In genomic region chr17:65785109-65785508, GRCh38 we compare ENCODE assay signal across 9 cellular contexts.
DNase-seq lines count a peak whose midpoint lies in the region; ATAC-seq and TF ChIP-seq lines count a peak whose summit lies in the region.
"Had no signal": no experiment of that assay in that cellular context is flagged by ENCODE, and none has a peak within 500 bp of the region (broad histone marks: within the 10 kb centered on the region; RNA-seq: fewer than 3 reads in every experiment).

No MANE protein-coding gene starts in this region.

- H4K20me1 ChIP-seq in SK-N-SH (ENCODE audit: insufficient read depth) = no peaks in the 10 kb centered on the region

- no peaks in the 10 kb centered on the region for H3K36me3 Mint-ChIP-seq in effector memory CD8-positive, alpha-beta T cell (ENCODE audit: insufficient read depth)

- H3K4me3 Mint-ChIP-seq in effector memory CD8-positive, alpha-beta T cell = no peak overlapping the region

- H3K36me3 ChIP-seq in SK-N-SH (replicated peaks in 1 of 2; ENCODE audit: control insufficient read depth in 1 of 2, insufficient read depth in 2 of 2, low read length in 1 of 2) = no peaks in the 10 kb centered on the region
- no peaks in the 10 kb centered on the region for H3K36me3 ChIP-seq in spleen

- peak; percentile 96 for DNase-seq in EL
- DNase-seq in SK-N-SH = no peak
- peak; percentile 91 for DNase-seq in fibroblast of villous mesenchyme (ENCODE audit: low read depth)
- peak; percentile 81 for DNase-seq in pulmonary artery endothelial cell (ENCODE audit: low read depth, low spot score)
- no peak for DNase-seq in spleen
- DNase-seq in effector memory CD8-positive, alpha-beta T cell = no peak
- DNase-seq in nucleus accumbens (lab: John Stamatoyannopoulos, UW) = no peak
- DNase-seq in stimulated activated CD4-positive, alpha-beta T cell treated with anti-CD3 and anti-CD28 coated beads, Interleukin-4, amount 100 ng/mL, for 1 hour = no peak
- DNase-seq: effector CD4-positive, alpha-beta T cell had no signal

- no peak for ATAC-seq in effector memory CD8-positive, alpha-beta T cell (replicated peaks)

- H3K27ac ChIP-seq in SK-N-SH (ENCODE audit: low read depth in 2 of 2, low read length in 1 of 2) (peak overlapping the region; percentile 61 to 94; a peak in 3 of 4 replicates), spleen (peak overlapping the region in 4 of 8 donors; percentile 7 to 47 (median 29))

- no peak overlapping the region for H3K4me3 ChIP-seq in SK-N-SH (ENCODE audit: low read depth in 2 of 2, low read length in 1 of 2)
- no peak overlapping the region for H3K4me3 ChIP-seq in fibroblast of villous mesenchyme (ENCODE audit: low read depth, low read length)
- no peak overlapping the region for H3K4me3 ChIP-seq in spleen

- peak overlapping the region; percentile 3; the same call in 1 of the 2 replicates for H3K9ac ChIP-seq in SK-N-SH

- POLR2A ChIA-PET in SK-N-SH (lab: Yijun Ruan, JAX) = no interaction called here

- peaks cover 0 to 17% of the 10 kb centered on the region in 2 donors for H3K27me3 Mint-ChIP-seq in effector memory CD8-positive, alpha-beta T cell

- H3K4me1 Mint-ChIP-seq in effector memory CD8-positive, alpha-beta T cell (ENCODE audit: low read depth in 2 of 2) = no peaks in the 10 kb centered on the region

- H2AFZ ChIP-seq in SK-N-SH (ENCODE audit: low read depth) = peak overlapping the region; percentile 1; the same call in 1 of the 2 replicates

- TF ChIP-seq RAD21 in SK-N-SH (IDR thresholded peaks at IDR 0.05; ENCODE audit: low read length) = no peak

- CTCF ChIA-PET in SK-N-SH (lab: Yijun Ruan, JAX) = interaction anchor here (0.9 to 1.4 kb wide), 2 partner anchors 11 to 488 kb away, joined by 3 to 4 read pairs; no protein-coding TSS in a partner anchor

- no peak for TF ChIP-seq CTCF in SK-N-SH (IDR thresholded peaks at IDR 0.05)
- TF ChIP-seq CTCF in fibroblast of villous mesenchyme (IDR thresholded peaks at IDR 0.05; ENCODE audit: insufficient read depth, low read depth, low read length) = no peak
- no peak for TF ChIP-seq CTCF in spleen (IDR thresholded peaks at IDR 0.05 in 8 of 11, conservative IDR thresholded peaks at IDR 0.05 in 3 of 11)

- H3K9me3 ChIP-seq in SK-N-SH = 0 out of 2 replicates have a peak, but pooled peaks cover 4% of the 10 kb centered on the region
- peaks cover 0 to 9% (median 0%) of the 10 kb centered on the region in 8 donors for H3K9me3 ChIP-seq in spleen

- peaks cover 0 to 19% of the 10 kb centered on the region in 2 experiments; a peak in 3 of 4 replicates for H3K4me1 ChIP-seq in SK-N-SH (ENCODE audit: control insufficient read depth in 1 of 2, insufficient read depth in 2 of 2, low read depth in 1 of 2, low read length in 1 of 2)
- H3K4me1 ChIP-seq in spleen = no peaks in the 10 kb centered on the region

- TF ChIP-seq EP300 in SK-N-SH (IDR thresholded peaks at IDR 0.05; ENCODE audit: borderline replicate concordance in 1 of 2, low read depth in 1 of 2, low read length in 1 of 2) = peak; percentile 46 to 97; a peak in 3 of 4 replicates

- H3K9me2 ChIP-seq in SK-N-SH = no peaks in the 10 kb centered on the region

- H3K27ac Mint-ChIP-seq in effector memory CD8-positive, alpha-beta T cell = no peak overlapping the region

- intact Hi-C loops in spleen (cut with DNase I; ENCODE audit: low total_unique reads) = no loop called here

- peak overlapping the region; percentile 35 for H3K4me2 ChIP-seq in SK-N-SH

- H3F3A ChIP-seq in SK-N-SH (replicated peaks; ENCODE audit: insufficient read depth) = peaks cover 22% of the 10 kb centered on the region

- no peaks in the 10 kb centered on the region for H3K27me3 ChIP-seq in SK-N-SH (ENCODE audit: insufficient read depth)
- H3K27me3 ChIP-seq in spleen (replicated peaks in 1 of 7) = no peaks in the 10 kb centered on the region

- WGBS in SK-N-SH (ENCODE audit: low lambda C conversion rate) = 17% methylated on average over 1 of the region's 1 CpG
- 8 to 16% (median 11%) methylated on average over 1 of the region's 1 CpG for WGBS in spleen, 5 donors

- no peaks in the 10 kb centered on the region for H3K79me2 ChIP-seq in SK-N-SH (ENCODE audit: insufficient read depth)

- TF ChIP-seq POLR2A in spleen (IDR thresholded peaks at IDR 0.05) = no peak

- no peaks in the 10 kb centered on the region for H3K9me3 Mint-ChIP-seq in effector memory CD8-positive, alpha-beta T cell

TF ChIP-seq in SK-N-SH, 30 proteins besides CTCF, POLR2A, EP300 and RAD21 (continues in another document):
- TF ChIP-seq NRF1 (IDR thresholded peaks at IDR 0.05; ENCODE audit: low read depth, low read length) = no peak
- no peak for TF ChIP-seq USF1 (IDR thresholded peaks at IDR 0.05; ENCODE audit: borderline replicate concordance, low read depth)
- no peak for TF ChIP-seq GATA2 (CRISPR knock-in tag; IDR thresholded peaks at IDR 0.05)
- peak; percentile 55; the same call in 1 of the 2 replicates for TF ChIP-seq MAX (IDR thresholded peaks at IDR 0.05; ENCODE audit: low read depth)
- peak; percentile 94 for TF ChIP-seq MEF2A (IDR thresholded peaks at IDR 0.05; ENCODE audit: borderline replicate concordance, low read depth)
- no peak for TF ChIP-seq IRF3 (IDR thresholded peaks at IDR 0.05; ENCODE audit: low read depth, low read length)
- no peak for TF ChIP-seq GABPA (IDR thresholded peaks at IDR 0.05; ENCODE audit: low read depth)
- no peak for TF ChIP-seq REST (IDR thresholded peaks at IDR 0.05; ENCODE audit: low read depth, low read length)
- no peak; the same call in 1 of the 2 replicates for TF ChIP-seq ELF1 (IDR thresholded peaks at IDR 0.05)
- TF ChIP-seq RFX5 (IDR thresholded peaks at IDR 0.05; ENCODE audit: low read length) = no peak
- TF ChIP-seq CHD2 (IDR thresholded peaks at IDR 0.05; ENCODE audit: low read length, partially characterized antibody) = no peak
- TF ChIP-seq SIN3A (IDR thresholded peaks at IDR 0.05; ENCODE audit: borderline replicate concordance, low read depth, low read length) = no peak
- TF ChIP-seq TEAD4 (IDR thresholded peaks at IDR 0.05; ENCODE audit: borderline replicate concordance, insufficient read depth) = peak; percentile 97
- peak; percentile 99 for TF ChIP-seq NFIC (IDR thresholded peaks at IDR 0.05; ENCODE audit: borderline replicate concordance)
- no peak for TF ChIP-seq FOXJ3 (CRISPR knock-in tag; IDR thresholded peaks at IDR 0.05)
- TF ChIP-seq JUND (IDR thresholded peaks at IDR 0.05) = peak; percentile 98
- TF ChIP-seq FOSL2 (IDR thresholded peaks at IDR 0.05; ENCODE audit: borderline replicate concordance, low read depth) = peak; percentile 98
- TF ChIP-seq USF2 (IDR thresholded peaks at IDR 0.05; ENCODE audit: borderline replicate concordance, low read depth, low read length) = no peak
- TF ChIP-seq TCF12 (IDR thresholded peaks at IDR 0.05) = peak; percentile 93
- TF ChIP-seq FOXM1 (IDR thresholded peaks at IDR 0.05; ENCODE audit: low read depth) = peak; percentile 75

Comparison
In these comparisons a context has a peak if more than half of its experiments do, and no peak if none do; other contexts are left out.
1. DNase-seq: peak in EL (single experiment), fibroblast of villous mesenchyme (single experiment) and pulmonary artery endothelial cell (single experiment); none in SK-N-SH (single experiment), spleen (single experiment), effector memory CD8-positive, alpha-beta T cell (0 of 3), nucleus accumbens (0 of 56) and stimulated activated CD4-positive, alpha-beta T cell treated with anti-CD3 and anti-CD28 coated beads, Interleukin-4, amount 100 ng/mL, for 1 hour (single experiment).